Comparison of ENCODE assay signal across 8 cellular contexts in the genomic region with DNA sequence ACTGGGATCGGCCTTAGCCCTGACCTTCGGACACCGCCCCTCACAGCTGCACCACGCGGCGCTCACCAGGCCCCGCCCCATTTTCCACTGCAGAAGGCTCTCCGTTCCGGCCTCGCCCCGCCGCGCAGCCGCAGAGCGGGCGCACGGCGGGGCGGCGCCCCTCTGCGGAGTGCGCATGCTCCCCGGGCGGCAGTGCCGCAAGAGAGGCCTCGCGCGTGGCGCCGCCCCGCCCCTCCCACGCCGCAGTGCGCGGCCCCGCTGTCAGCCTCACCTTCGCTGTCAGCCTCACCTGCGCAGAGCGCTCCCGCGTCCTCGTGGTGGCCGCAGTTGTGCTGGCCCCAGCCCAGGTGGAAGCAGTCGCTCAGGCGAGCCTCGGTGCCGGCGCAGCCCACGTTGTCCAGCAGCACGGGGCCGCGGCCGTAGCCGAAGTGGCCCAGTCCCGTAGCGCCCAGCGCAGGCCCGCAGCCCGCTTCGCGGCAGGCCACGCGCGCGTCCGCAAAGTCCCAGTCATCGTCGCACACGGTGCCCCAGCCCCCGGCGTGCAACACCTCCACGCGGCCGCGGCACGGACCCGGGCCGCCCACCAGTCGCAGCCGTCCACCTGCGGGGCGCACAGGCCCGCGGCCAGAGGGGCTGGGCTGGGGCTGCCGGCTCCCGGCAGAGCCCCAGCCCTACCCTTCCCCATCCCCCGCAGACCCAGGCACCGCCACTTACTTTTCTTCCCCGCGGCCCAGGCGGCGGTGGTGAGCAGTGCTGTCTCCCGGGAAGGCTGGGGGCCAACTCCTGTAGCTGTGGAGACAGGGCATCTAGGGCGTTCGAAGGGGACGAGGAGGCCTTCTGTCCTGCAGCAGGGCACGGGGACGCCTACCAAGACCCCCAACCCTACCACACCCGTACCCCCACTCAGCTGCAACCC. TPM values are rescaled to one million over a fixed set of nuclear protein-coding genes. Genes with fewer than 3 reads are reported as not detected.
DNase-seq lines count a peak whose midpoint lies in the region; ATAC-seq and TF ChIP-seq lines count a peak whose summit lies in the region.

No MANE protein-coding gene starts in this region.

- peak overlapping the region; percentile 77 for H3K9ac ChIP-seq in rectal smooth muscle tissue (ENCODE audit: low read length)

- TF ChIP-seq CTCF in vagina (IDR thresholded peaks at IDR 0.05): no peak

- ATAC-seq in HG02840 (IDR thresholded peaks at IDR 0.05; ENCODE audit: low FRiP score, unreplicated experiment) (peak; percentile 90), right cardiac atrium (peak; percentile 92 to 94)

- TF ChIP-seq POLR2A in GM15510 (IDR thresholded peaks at IDR 0.05; ENCODE audit: borderline replicate concordance, extremely low read depth, insufficient read length) (peak; percentile 89), vagina (IDR thresholded peaks at IDR 0.05) (peak in 1 of 2 donors; percentile 81)

- H3K4me1 ChIP-seq in right cardiac atrium (ENCODE audit: control insufficient read depth, insufficient read depth, low read length): peaks cover 3% of the 10 kb centered on the region
- peaks cover 5% of the 10 kb centered on the region for H3K4me1 ChIP-seq in rectal smooth muscle tissue (ENCODE audit: control insufficient read depth, insufficient read depth, low read length)
- H3K4me1 ChIP-seq in vagina: peaks cover 31% of the 10 kb centered on the region

- H3K9me3 ChIP-seq in right cardiac atrium (ENCODE audit: control insufficient read depth, low read length): no peaks in the 10 kb centered on the region
- H3K9me3 ChIP-seq in vagina: no peaks in the 10 kb centered on the region

- WGBS in right cardiac atrium: 2% methylated on average over 99 of the region's 99 CpGs

- H3K36me3 ChIP-seq in rectal smooth muscle tissue (ENCODE audit: control insufficient read depth, insufficient read depth, low read length) (no peaks in the 10 kb centered on the region), vagina (no peaks in the 10 kb centered on the region)

- H3K27me3 ChIP-seq in right cardiac atrium (ENCODE audit: control insufficient read depth, insufficient read depth): no peaks in the 10 kb centered on the region
- no peaks in the 10 kb centered on the region for H3K27me3 ChIP-seq in rectal smooth muscle tissue (ENCODE audit: control insufficient read depth, insufficient read depth, low read length)
- H3K27me3 ChIP-seq in vagina: no peaks in the 10 kb centered on the region

- peak overlapping the region; percentile 33 for H3K4me3 ChIP-seq in right cardiac atrium (ENCODE audit: low read length)
- peak overlapping the region; percentile 93 for H3K4me3 ChIP-seq in rectal smooth muscle tissue (ENCODE audit: low read length)
- peak overlapping the region; percentile 63 to 69 for H3K4me3 ChIP-seq in vagina

- H3K27ac ChIP-seq in right cardiac atrium (ENCODE audit: low read length) (peak overlapping the region; percentile 89), rectal smooth muscle tissue (ENCODE audit: low read depth, low read length) (peak overlapping the region; percentile 82), vagina (peak overlapping the region; percentile 91)

- intact Hi-C loops in right cardiac atrium (cut with DNase I): loop anchor here in 1 of 4 donors (10.0 kb wide), 1 partner anchor 49 kb away; no protein-coding TSS in a partner anchor
- intact Hi-C loops in vagina (cut with DNase I): no loop called here

- DNase-seq in NCI-H1417 treated with DMSO at 0.1 percent for 48 hours (lab: John Stamatoyannopoulos, UW) (peak; percentile 74), T-helper 1 cell (peak; percentile 83 to 94 (median 86)), amygdala (lab: John Stamatoyannopoulos, UW) (peak in 55 of 56 donors; percentile 40 to 92 (median 84)), right cardiac atrium (peak; percentile 97 to 98 (median 98)), vagina (ENCODE audit: extremely low spot score in 2 of 2) (peak in 1 of 2 donors; percentile 93)

RNA-seq across cellular contexts. Expression of gene SSC4D, which starts 16.1 kb away (rescaled TPM):
- total RNA-seq in right cardiac atrium (1 to 10 TPM in 2 of 4 donors, under 1 TPM in 2; 0.78 to 1.3 (median 0.96) TPM), vagina (not detected)
- polyA plus RNA-seq in right cardiac atrium: 2.1 TPM

RNA-seq across cellular contexts. Expression of gene ZP3, which starts 31.4 kb away (rescaled TPM):
- 1 to 10 TPM in 2 of 4 donors, under 1 TPM in 1, not detected in 1; 0.50 to 2.5 (median 2.4) TPM for total RNA-seq in right cardiac atrium
- 0.77 TPM for polyA plus RNA-seq in right cardiac atrium
- total RNA-seq in vagina: 2.7 TPM

RNA-seq across cellular contexts. Expression of gene YWHAG, which starts 34.6 kb away (rescaled TPM):
- total RNA-seq in right cardiac atrium: 100 to 1,000 TPM; 209 to 282 (median 253) TPM
- 139 TPM for polyA plus RNA-seq in right cardiac atrium
- total RNA-seq in vagina: 73.2 TPM

Comparison
In these comparisons a context has a peak if more than half of its experiments do, and no peak if none do; other contexts are left out.
1. H3K4me3 ChIP-seq: peak in every context shown above with its lines; median percentile 93 in rectal smooth muscle tissue; 66 in vagina; 33 in right cardiac atrium.